ENCODE assay signal across 19 cellular contexts in the genomic region with DNA sequence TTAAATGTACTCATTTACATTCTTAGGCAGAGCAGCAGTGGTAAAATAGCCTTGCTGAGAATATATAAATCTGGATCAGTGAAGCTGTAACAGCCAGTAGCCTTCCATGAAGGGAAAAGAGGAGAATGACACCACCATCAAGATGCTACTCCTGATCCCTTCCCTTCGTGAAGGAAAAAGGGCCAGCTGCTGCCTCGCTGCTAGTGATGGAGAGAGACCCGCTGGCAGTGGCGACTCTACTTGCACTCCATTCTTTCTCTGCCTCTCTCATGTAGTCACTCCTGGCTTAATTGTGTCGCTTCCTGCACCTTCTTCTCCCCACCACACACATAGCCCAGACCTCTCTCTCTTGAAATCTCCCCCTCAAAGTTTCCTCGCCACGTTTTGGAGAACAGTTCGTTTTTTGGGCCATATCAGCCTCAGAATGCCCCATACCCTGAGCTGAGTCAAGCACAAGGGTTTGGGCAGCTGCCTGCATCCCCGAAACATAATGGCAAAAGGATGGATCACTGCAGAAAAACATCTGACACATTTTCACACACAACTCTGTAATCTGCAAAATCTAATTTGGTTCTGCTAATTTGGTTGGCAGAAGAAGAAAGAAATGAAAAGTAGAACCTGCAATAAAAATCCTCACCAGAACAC.
DNase-seq lines count a peak whose midpoint lies in the region; ATAC-seq and TF ChIP-seq lines count a peak whose summit lies in the region.
"Had no signal": no experiment of that assay in that cellular context is flagged by ENCODE, and none has a peak within 500 bp of the region (broad histone marks: within the 10 kb centered on the region; RNA-seq: fewer than 3 reads in every experiment).

No MANE protein-coding gene starts in this region.

- H3K9ac ChIP-seq in H9 (ENCODE audit: extremely low read depth, insufficient read length, low read length), result no peak overlapping the region
- H3K9ac ChIP-seq: BLaER1 treated with 17β-estradiol and CSF1 and Interleukin-3, amounts not matched to agents 10 nM and 100 nM; GM23248 had no signal

- no peak overlapping the region for H2BK15ac ChIP-seq in H9 (ENCODE audit: low read depth, low read length)

- no peak overlapping the region for H4K5ac ChIP-seq in H9 (ENCODE audit: insufficient read length, low read depth, low read length)

- H3K4me3 ChIP-seq in dorsolateral prefrontal cortex, result peak overlapping the region in 1 of 59 donors; percentile 23
- H3K4me3 ChIP-seq: BLaER1 treated with 17β-estradiol and CSF1 and Interleukin-3, amounts not matched to agents 10 nM and 100 nM; GM12878; GM23248 had no signal

- H3K4me3 Mint-ChIP-seq in H9, result no peak overlapping the region; a peak in 1 of 5 replicates
- H3K4me3 Mint-ChIP-seq in activated T-helper 17 cell treated with anti-CD3 and anti-CD28 coated beads, Interleukin-2, amount 50 U/mL, for 72 hours, result no peak overlapping the region
- H3K4me3 Mint-ChIP-seq: B cell; CD8-positive, alpha-beta T cell had no signal

- WGBS in H9 (ENCODE audit: extremely low coverage, insufficient read length, low lambda C conversion rate), result no CpG with 5 or more reads among the region's 9 CpGs

- H4K91ac ChIP-seq in H9 (ENCODE audit: insufficient read length, low read depth, low read length), result no peak overlapping the region

- no peak for TF ChIP-seq CTCF in H9 (conservative IDR thresholded peaks at IDR 0.05)
- TF ChIP-seq CTCF in dorsolateral prefrontal cortex (IDR thresholded peaks at IDR 0.05 in 54 of 56, conservative IDR thresholded peaks at IDR 0.05 in 2 of 56; ENCODE audit: low read depth in 1 of 56, partially characterized antibody in 56 of 56), result no peak

- H3K4me1 ChIP-seq in H9 (ENCODE audit: insufficient read depth, low read length), result 0 out of 2 replicates have a peak, but pooled peaks cover 3% of the 10 kb centered on the region
- H3K4me1 ChIP-seq: BLaER1 treated with 17β-estradiol and CSF1 and Interleukin-3, amounts not matched to agents 10 nM and 100 nM had no signal

- no peak overlapping the region for H3K18ac ChIP-seq in H9 (ENCODE audit: insufficient read length, low read depth, low read length)

- H3K23ac ChIP-seq in H9 (ENCODE audit: insufficient read length, low read depth, low read length), result no peak overlapping the region

- H3K27me3 ChIP-seq in H9 (ENCODE audit: insufficient read depth, low read length) (no peaks in the 10 kb centered on the region), dorsolateral prefrontal cortex (no peaks in the 10 kb centered on the region)
- H3K27me3 ChIP-seq: BLaER1 treated with 17β-estradiol and CSF1 and Interleukin-3, amounts not matched to agents 10 nM and 100 nM had no signal

- H2AK5ac ChIP-seq in H9 (ENCODE audit: insufficient read length, low read length), result no peak overlapping the region

- H4K20me1 ChIP-seq in H9 (ENCODE audit: control insufficient read depth, insufficient read depth, insufficient read length), result no peaks in the 10 kb centered on the region
- H4K20me1 ChIP-seq: BLaER1 treated with 17β-estradiol and CSF1 and Interleukin-3, amounts not matched to agents 10 nM and 100 nM had no signal

- no peak overlapping the region for H3K4me2 ChIP-seq in H9 (ENCODE audit: insufficient read depth, insufficient read length, low read length)
- H3K4me2 ChIP-seq: BLaER1 treated with 17β-estradiol and CSF1 and Interleukin-3, amounts not matched to agents 10 nM and 100 nM had no signal

- peak overlapping the region; percentile 88 for H2AFZ ChIP-seq in H9 (ENCODE audit: low read length)
- H2AFZ ChIP-seq: GM23248 had no signal

- no peaks in the 10 kb centered on the region for H3K79me2 ChIP-seq in H9 (ENCODE audit: insufficient read depth, low read length)

- peak overlapping the region in 1 of 3 experiments; percentile 34; a peak in 1 of 7 replicates for H3K27ac Mint-ChIP-seq in H9
- no peak overlapping the region for H3K27ac Mint-ChIP-seq in activated T-helper 17 cell treated with anti-CD3 and anti-CD28 coated beads, Interleukin-2, amount 50 U/mL, for 72 hours
- H3K27ac Mint-ChIP-seq: B cell; CD8-positive, alpha-beta T cell had no signal

- no peak overlapping the region for H4K8ac ChIP-seq in H9 (replicated peaks; ENCODE audit: insufficient read length, low read depth, low read length)

- no peaks in the 10 kb centered on the region for H3K79me1 ChIP-seq in H9 (ENCODE audit: insufficient read depth, low read depth, low read length, poor library complexity, severe bottlenecking)

- no peak overlapping the region for H2BK120ac ChIP-seq in H9 (ENCODE audit: low read depth, low read length, poor library complexity, severe bottlenecking)

- no peak overlapping the region for H2BK5ac ChIP-seq in H9 (ENCODE audit: insufficient read length, low read length)

- no peak overlapping the region for H2BK12ac ChIP-seq in H9 (ENCODE audit: insufficient read length, low read depth, low read length)

- H3K4ac ChIP-seq in H9 (ENCODE audit: low read depth, low read length), result no peak overlapping the region

- peaks cover 6 to 8% of the 10 kb centered on the region in 2 experiments for H3K4me1 Mint-ChIP-seq in H9
- no peaks in the 10 kb centered on the region for H3K4me1 Mint-ChIP-seq in activated T-helper 17 cell treated with anti-CD3 and anti-CD28 coated beads, Interleukin-2, amount 50 U/mL, for 72 hours
- H3K4me1 Mint-ChIP-seq: B cell had no signal

- H2BK20ac ChIP-seq in H9 (ENCODE audit: low read depth, low read length, poor library complexity, severe bottlenecking), result no peak overlapping the region

- H3K23me2 ChIP-seq in H9 (ENCODE audit: insufficient read length, low read depth, low read length, poor library complexity, severe bottlenecking), result no peaks in the 10 kb centered on the region

- no peak overlapping the region for H3T11ph ChIP-seq in H9 (ENCODE audit: low read length)

- H3K14ac ChIP-seq in H9 (ENCODE audit: insufficient read depth, low read length), result no peak overlapping the region

- H3K9me3 ChIP-seq in H9 (ENCODE audit: control insufficient read depth, low read depth, low read length), result no peaks in the 10 kb centered on the region
- H3K9me3 ChIP-seq: BLaER1 treated with 17β-estradiol and CSF1 and Interleukin-3, amounts not matched to agents 10 nM and 100 nM had no signal

- intact Hi-C loops in dorsolateral prefrontal cortex (cut with DNase I) (no loop called here), left cardiac atrium (cut with DNase I) (no loop called here)

- no peak overlapping the region for H3K56ac ChIP-seq in H9 (ENCODE audit: insufficient read length, low read depth, low read length)

- no peak for ATAC-seq in left cardiac atrium
- ATAC-seq in activated T-helper 17 cell treated with anti-CD3 and anti-CD28 coated beads, Interleukin-2, amount 50 U/mL, for 72 hours (replicated peaks), result no peak
- ATAC-seq: CD8-positive, alpha-beta T cell; GM12878 had no signal

- H3K36me3 Mint-ChIP-seq in H9 (ENCODE audit: insufficient read depth in 1 of 3, low read depth in 3 of 3), result no peaks in the 10 kb centered on the region
- no peaks in the 10 kb centered on the region for H3K36me3 Mint-ChIP-seq in activated T-helper 17 cell treated with anti-CD3 and anti-CD28 coated beads, Interleukin-2, amount 50 U/mL, for 72 hours (ENCODE audit: low read depth)
- H3K36me3 Mint-ChIP-seq: CD8-positive, alpha-beta T cell had no signal

- no peak for DNase-seq in H9
- peak in 5 of 10 donors; percentile 15 to 59 (median 51) for DNase-seq in dorsolateral prefrontal cortex
- peak; percentile 26 for DNase-seq in middle frontal gyrus (ENCODE audit: extremely low spot score, low spot score)
- peak; percentile 56 for DNase-seq in superior temporal gyrus (ENCODE audit: extremely low spot score)
- no peak for DNase-seq in left cardiac atrium
- no peak for DNase-seq in NCI-H2227 treated with DMSO at 0.1 percent for 48 hours (lab: John Stamatoyannopoulos, UW)
- DNase-seq: Calu3; CD8-positive, alpha-beta T cell; DMS 273 treated with DMSO at 0.1 percent for 48 hours; DMS53; DND-41; EL; GM23248; H7; IMR-90 had no signal

- H3K27ac ChIP-seq in H9 (ENCODE audit: insufficient read length, low read depth, low read length) (no peak overlapping the region), dorsolateral prefrontal cortex (peak overlapping the region in 40 of 59 donors; percentile 19 to 83 (median 62))
- H3K27ac ChIP-seq: BLaER1 treated with 17β-estradiol and CSF1 and Interleukin-3, amounts not matched to agents 10 nM and 100 nM; GM23248 had no signal

- H3K27me3 Mint-ChIP-seq in H9 (ENCODE audit: low read depth), result no peaks in the 10 kb centered on the region; the same call in 1 of the 2 replicates
- H3K27me3 Mint-ChIP-seq in activated T-helper 17 cell treated with anti-CD3 and anti-CD28 coated beads, Interleukin-2, amount 50 U/mL, for 72 hours, result no peaks in the 10 kb centered on the region
- H3K27me3 Mint-ChIP-seq: B cell had no signal

- no peaks in the 10 kb centered on the region for H3K9me3 Mint-ChIP-seq in H9
- H3K9me3 Mint-ChIP-seq in activated T-helper 17 cell treated with anti-CD3 and anti-CD28 coated beads, Interleukin-2, amount 50 U/mL, for 72 hours, result peaks cover 8% of the 10 kb centered on the region

Comparison
In these comparisons a context has a peak if more than half of its experiments do, and no peak if none do; other contexts are left out.
1. DNase-seq: peak in middle frontal gyrus (single experiment) and superior temporal gyrus (single experiment); none in H9 (single experiment), left cardiac atrium (single experiment) and NCI-H2227 treated with DMSO at 0.1 percent for 48 hours (single experiment).